In the genomic region with DNA sequence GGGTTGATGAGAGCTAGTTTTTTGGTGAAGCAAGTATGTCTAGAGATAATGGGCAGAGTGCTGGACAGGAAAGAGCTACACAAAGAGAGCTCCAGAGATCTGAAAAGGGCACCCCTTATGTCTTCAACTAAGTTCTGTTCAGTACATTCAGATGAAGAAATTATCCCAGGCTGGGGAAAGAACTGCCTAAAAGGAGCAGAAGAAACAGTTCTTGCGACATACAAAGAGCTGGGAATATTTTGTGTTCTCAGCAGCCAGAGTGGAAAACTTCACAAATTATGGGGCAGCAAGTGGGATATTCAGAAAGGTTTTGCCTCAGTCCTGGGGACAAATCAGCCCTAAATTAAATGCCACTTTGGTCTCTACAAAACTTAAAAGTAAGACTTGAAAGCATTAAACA, we compare ENCODE assay signal across 20 cellular contexts. TPM values are rescaled to one million over a fixed set of nuclear protein-coding genes. Genes with fewer than 3 reads are reported as not detected.
"Had no signal": no experiment of that assay in that cellular context is flagged by ENCODE, and none has a peak within 500 bp of the region (broad histone marks: within the 10 kb centered on the region; RNA-seq: fewer than 3 reads in every experiment).

No MANE protein-coding gene starts in this region.

- H3K36me3 ChIP-seq: colonic mucosa, right lobe of liver, thyroid gland had no signal

- H3K27me3 ChIP-seq: colonic mucosa, hepatocyte, neural progenitor cell, right lobe of liver, thyroid gland had no signal

- H2AFZ ChIP-seq: hepatocyte, neural progenitor cell, parathyroid adenoma had no signal

- H3K4me1 ChIP-seq: colonic mucosa, neural progenitor cell, parathyroid adenoma, right lobe of liver, thyroid gland had no signal

- H3K79me2 ChIP-seq: hepatocyte, parathyroid adenoma had no signal

- H3K27ac ChIP-seq: colonic mucosa, hepatocyte, neural progenitor cell, parathyroid adenoma, right lobe of liver, thyroid gland had no signal

- H3K9me3 ChIP-seq: colonic mucosa, thyroid gland had no signal

- ATAC-seq: left cardiac atrium; naive thymus-derived CD4-positive, alpha-beta T cell; right lobe of liver; stimulated activated memory B cell treated with anti-CD40 and anti-IgM and Interleukin-4, amounts not matched to agents 10 μg/mL and 1 μg/mL and 100 μg/mL, for 72 hours had no signal

- H3K4me2 ChIP-seq: hepatocyte, neural progenitor cell had no signal

- DNase-seq: activated CD4-positive, alpha-beta memory T cell treated with anti-CD3 and anti-CD28 coated beads, Interleukin-2, amount 10 ng/mL, durations not matched to agents 7 days and 5 days; activated CD4-positive, alpha-beta T cell treated with anti-CD3 and anti-CD28 coated beads for 48 hours; activated CD4-positive, CD25-positive, alpha-beta regulatory T cell; activated naive CD4-positive, alpha-beta T cell treated with anti-CD3 and anti-CD28 coated beads, Interleukin-2, amount 50 U/mL, for 16 hours; activated T-cell treated with anti-CD3 and anti-CD28 coated beads, Interleukin-2, amount 50 U/mL, for 24 hours; colonic mucosa; endodermal cell; foreskin fibroblast; left cardiac atrium; mesendoderm; naive thymus-derived CD4-positive, alpha-beta T cell; right lobe of liver; stimulated activated CD4-positive, alpha-beta T cell treated with anti-CD3 and anti-CD28 coated beads, Interleukin-4, amount 100 ng/mL, for 24 hours; T-helper 1 cell; T-helper 9 cell; thyroid gland had no signal

- H3K9ac ChIP-seq: neural progenitor cell, parathyroid adenoma had no signal

- H3K4me3 ChIP-seq: colonic mucosa, hepatocyte, neural progenitor cell, right lobe of liver, thyroid gland had no signal

RNA-seq across cellular contexts. Expression of a gene that starts 17.4 kb away (rescaled TPM):
- total RNA-seq: activated CD4-positive, alpha-beta memory T cell treated with anti-CD3 and anti-CD28 coated beads, Interleukin-2, amount 10 ng/mL, durations not matched to agents 7 days and 5 days; naive thymus-derived CD4-positive, alpha-beta T cell had no signal
- polyA plus RNA-seq: naive thymus-derived CD4-positive, alpha-beta T cell had no signal
